ENCODE assay signal across 10 cellular contexts in genomic region chr7:55550010-55550409, GRCh38. TPM values are rescaled to one million over a fixed set of nuclear protein-coding genes. Genes with fewer than 3 reads are reported as not detected.
DNase-seq lines count a peak whose midpoint lies in the region; ATAC-seq and TF ChIP-seq lines count a peak whose summit lies in the region.
"Had no signal": no experiment of that assay in that cellular context is flagged by ENCODE, and none has a peak within 500 bp of the region (broad histone marks: within the 10 kb centered on the region; RNA-seq: fewer than 3 reads in every experiment).

No MANE protein-coding gene starts in this region.

- intact Hi-C loops in aorta (cut with DNase I) = no loop called here

- H3K4me3 ChIP-seq in DOHH2 (ENCODE audit: low read length) = peak overlapping the region; percentile 49
- no peak overlapping the region for H3K4me3 ChIP-seq in neuronal stem cell (ENCODE audit: low read length in 2 of 2)
- no peak overlapping the region for H3K4me3 ChIP-seq in aorta (ENCODE audit: low read length in 2 of 2)
- H3K4me3 ChIP-seq: esophagus muscularis mucosa had no signal

- H3K27ac ChIP-seq in DOHH2 (ENCODE audit: low read depth, low read length) = peak overlapping the region; percentile 28
- no peak overlapping the region for H3K27ac ChIP-seq in neuronal stem cell (replicated peaks; ENCODE audit: low read length)
- H3K27ac ChIP-seq in aorta (ENCODE audit: low read depth in 1 of 2, low read length in 2 of 2) = no peak overlapping the region
- H3K27ac ChIP-seq: esophagus muscularis mucosa had no signal

- H2AK5ac ChIP-seq in neuronal stem cell (ENCODE audit: low read depth, low read length) = no peak overlapping the region

- H3K23ac ChIP-seq in neuronal stem cell (ENCODE audit: low read depth, low read length, poor library complexity) = no peak overlapping the region

- H3K79me2 ChIP-seq in DOHH2 (ENCODE audit: control insufficient read depth, low read length) = peaks cover 100% of the 10 kb centered on the region

- H3K4ac ChIP-seq in neuronal stem cell (ENCODE audit: low read length) = no peak overlapping the region

- no peak overlapping the region for H2BK5ac ChIP-seq in neuronal stem cell (ENCODE audit: low read length)

- no peak overlapping the region for H2BK15ac ChIP-seq in neuronal stem cell (ENCODE audit: low read length)

- H3F3A ChIP-seq in DOHH2 (ENCODE audit: control insufficient read depth, insufficient read depth) = no peaks in the 10 kb centered on the region

- no peak overlapping the region for H2AFZ ChIP-seq in neuronal stem cell (ENCODE audit: low read length)

- DNase-seq in SW480 (ENCODE audit: low spot score) = peak; percentile 88
- no peak for DNase-seq in neuronal stem cell (ENCODE audit: low spot score)
- DNase-seq in activated CD4-positive, CD25-positive, alpha-beta regulatory T cell (lab: John Stamatoyannopoulos, UW) = no peak
- DNase-seq in inferior parietal cortex (ENCODE audit: extremely low spot score) = no peak
- no peak for DNase-seq in aorta
- DNase-seq: activated naive CD8-positive, alpha-beta T cell treated with anti-CD3 and anti-CD28 coated beads, Interleukin-2, amount 10 ng/mL, durations not matched to agents 7 days and 5 days; NCI-H524 had no signal

- no peak overlapping the region for H2BK12ac ChIP-seq in neuronal stem cell (ENCODE audit: low read length)

- no peaks in the 10 kb centered on the region for H3K9me2 ChIP-seq in DOHH2 (replicated peaks; ENCODE audit: control insufficient read depth, low read length)

- no peak overlapping the region for H2BK120ac ChIP-seq in neuronal stem cell (ENCODE audit: low read depth, low read length)

- H3K4me2 ChIP-seq in DOHH2 (ENCODE audit: low read length) (peak overlapping the region; percentile 69), neuronal stem cell (ENCODE audit: insufficient read depth, low read length, poor library complexity, severe bottlenecking) (no peak overlapping the region)

- peak overlapping the region; percentile 75 for H3K14ac ChIP-seq in neuronal stem cell (ENCODE audit: low read length)

- H4K20me1 ChIP-seq in DOHH2 (ENCODE audit: control insufficient read depth, insufficient read depth, low read depth, low read length) = peaks cover 10% of the 10 kb centered on the region; the same call in 1 of the 2 replicates

- H3K4me1 ChIP-seq in DOHH2 (ENCODE audit: control insufficient read depth, low read length) (peaks cover 60% of the 10 kb centered on the region), neuronal stem cell (ENCODE audit: control insufficient read depth in 2 of 2, insufficient read depth in 1 of 2, low read depth in 1 of 2, low read length in 2 of 2) (peaks cover 13 to 18% of the 10 kb centered on the region in 2 donors), aorta (ENCODE audit: control insufficient read depth in 1 of 2, insufficient read depth in 2 of 2, low read length in 2 of 2) (peaks cover 2 to 11% of the 10 kb centered on the region in 2 donors)

- H4K8ac ChIP-seq in neuronal stem cell (ENCODE audit: low read depth, low read length) = no peak overlapping the region

- H3K79me1 ChIP-seq in neuronal stem cell (ENCODE audit: low read depth, low read length) = peaks cover 5% of the 10 kb centered on the region

- H3K36me3 ChIP-seq in DOHH2 (ENCODE audit: control insufficient read depth, low read length) (peaks cover 21% of the 10 kb centered on the region), neuronal stem cell (replicated peaks in 1 of 2; ENCODE audit: control insufficient read depth in 2 of 2, insufficient read depth in 2 of 2, low read length in 2 of 2) (peaks cover 0 to 6% of the 10 kb centered on the region in 2 donors), aorta (ENCODE audit: control insufficient read depth in 1 of 2, insufficient read depth in 2 of 2, low read length in 1 of 2) (no peaks in the 10 kb centered on the region)
- H3K36me3 ChIP-seq: esophagus muscularis mucosa had no signal

- H4K91ac ChIP-seq in neuronal stem cell (ENCODE audit: low read depth, low read length, poor library complexity) = no peak overlapping the region

- no peaks in the 10 kb centered on the region for H3K9me3 ChIP-seq in DOHH2 (ENCODE audit: control insufficient read depth, insufficient read depth, low read length)
- no peaks in the 10 kb centered on the region for H3K9me3 ChIP-seq in neuronal stem cell (replicated peaks in 1 of 2; ENCODE audit: control insufficient read depth in 2 of 2, insufficient read depth in 1 of 2, low read depth in 1 of 2, low read length in 2 of 2)
- H3K9me3 ChIP-seq in aorta (ENCODE audit: control insufficient read depth, low read length) = no peaks in the 10 kb centered on the region
- H3K9me3 ChIP-seq: esophagus muscularis mucosa had no signal

- no peaks in the 10 kb centered on the region for H3K27me3 ChIP-seq in DOHH2 (ENCODE audit: control insufficient read depth, low read length)
- H3K27me3 ChIP-seq in neuronal stem cell (ENCODE audit: control insufficient read depth in 3 of 3, insufficient read depth in 3 of 3, low read depth in 1 of 3, low read length in 3 of 3) = no peaks in the 10 kb centered on the region
- no peaks in the 10 kb centered on the region for H3K27me3 ChIP-seq in aorta (ENCODE audit: control insufficient read depth in 1 of 2, insufficient read depth in 2 of 2, low read length in 1 of 2)
- H3K27me3 ChIP-seq: esophagus muscularis mucosa had no signal

- no peak overlapping the region for H3K9ac ChIP-seq in neuronal stem cell (ENCODE audit: low read depth, low read length, poor library complexity)

- TF ChIP-seq CTCF in DOHH2 (IDR thresholded peaks at IDR 0.05; ENCODE audit: low read depth, low read length, poor library complexity, severe bottlenecking) = peak; percentile 100

- no CpG with 5 or more reads among the region's 10 CpGs for WGBS in neuronal stem cell (ENCODE audit: extremely low coverage in 2 of 2, insufficient read length in 2 of 2, insufficient replicate concordance in 1 of 2), 2 donors
- WGBS in aorta, 2 donors = 92% methylated on average over 10 of the region's 10 CpGs

- H3K18ac ChIP-seq in neuronal stem cell (ENCODE audit: low read length) = no peak overlapping the region

- ATAC-seq in HG03342 (IDR thresholded peaks at IDR 0.05; ENCODE audit: unreplicated experiment) (peak; percentile 26), aorta (ENCODE audit: low FRiP score) (no peak)

RNA-seq across cellular contexts. Expression of gene VOPP1, which starts 22.3 kb away (rescaled TPM):
- 38.1 TPM for polyA plus RNA-seq in neuronal stem cell (2013, experiment 1 of 2)
- polyA plus RNA-seq in neuronal stem cell (2013, experiment 2 of 2) = 37.8 TPM
- total RNA-seq in aorta = 10 to 100 TPM; 74.1 to 82.9 TPM
- polyA plus RNA-seq in aorta = 10 to 100 TPM; 36.3 to 62.9 TPM
